In the genomic region with DNA sequence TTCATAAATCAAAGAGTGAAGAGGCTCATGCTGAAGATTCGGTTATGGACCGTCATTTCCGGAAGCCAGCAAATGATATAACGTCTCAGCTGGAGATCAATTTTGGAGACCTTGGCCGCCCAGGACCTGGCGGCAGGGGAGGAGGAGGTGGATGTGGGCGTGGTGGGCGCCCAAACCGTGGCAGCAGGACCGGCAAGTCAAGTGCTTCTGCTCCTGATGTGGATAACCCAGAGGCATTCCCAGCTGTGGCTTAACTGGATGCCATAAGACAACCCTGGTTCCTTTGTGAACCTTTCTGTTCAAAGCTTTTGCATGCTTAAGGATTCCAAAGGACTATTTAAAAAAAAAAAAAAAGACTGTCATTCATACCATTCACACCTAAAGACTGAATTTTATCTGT, we compare ENCODE assay signal across 30 cellular contexts.
"Had no signal": no experiment of that assay in that cellular context is flagged by ENCODE, and none has a peak within 500 bp of the region (broad histone marks: within the 10 kb centered on the region; RNA-seq: fewer than 3 reads in every experiment).

No MANE protein-coding gene starts in this region.

- H3K4me1 ChIP-seq: adrenal gland, ascending aorta, body of pancreas, breast epithelium had no signal

- ATAC-seq: activated naive CD4-positive, alpha-beta T cell treated with anti-CD3 and anti-CD28 coated beads, Interleukin-2, amount 50 U/mL, for 72 hours; activated naive CD8-positive, alpha-beta T cell treated with anti-CD3 and anti-CD28 coated beads, Interleukin-2, amount 50 U/mL, for 24 hours; activated T-cell treated with anti-CD3 and anti-CD28 coated beads, Interleukin-2, amount 50 U/mL, for 4 hours; activated T-cell treated with anti-CD3 and anti-CD28 coated beads, Interleukin-2, amount 50 U/mL, for 72 hours; activated T-helper 17 cell treated with anti-CD3 and anti-CD28 coated beads, Interleukin-2, amount 50 U/mL, for 72 hours; body of pancreas had no signal

- H3K36me3 ChIP-seq: adrenal gland, ascending aorta, brain microvascular endothelial cell, breast epithelium, cardiac muscle cell had no signal

- H3K27ac ChIP-seq: adrenal gland, ascending aorta, body of pancreas, brain microvascular endothelial cell, breast epithelium, cardiac muscle cell had no signal

- H3K27me3 ChIP-seq: ascending aorta, body of pancreas, brain microvascular endothelial cell, cardiac muscle cell had no signal

- DNase-seq: activated effector memory CD4-positive, alpha-beta T cell treated with anti-CD3 and anti-CD28 coated beads, Interleukin-2, amount 50 U/mL, for 16 hours; activated effector memory CD4-positive, alpha-beta T cell treated with Interleukin-2 at 50 U/mL for 16 hours; activated gamma-delta T cell; activated gamma-delta T cell treated with Interleukin-2 at 50 U/mL for 16 hours; activated naive CD4-positive, alpha-beta T cell; activated naive CD4-positive, alpha-beta T cell treated with anti-CD3 and anti-CD28 coated beads for 36 hours; activated naive CD4-positive, alpha-beta T cell treated with anti-CD3 and anti-CD28 coated beads, Interleukin-2, amount 10 ng/mL, durations not matched to agents 7 days and 5 days; activated naive CD4-positive, alpha-beta T cell treated with anti-CD3 and anti-CD28 coated beads, Interleukin-2, amount 50 U/mL, for 16 hours; activated naive CD4-positive, alpha-beta T cell treated with Interleukin-2 at 50 U/mL for 16 hours; activated naive CD8-positive, alpha-beta T cell treated with anti-CD3 and anti-CD28 coated beads for 36 hours; activated naive CD8-positive, alpha-beta T cell treated with anti-CD3 and anti-CD28 coated beads, Interleukin-2, amount 10 ng/mL, durations not matched to agents 7 days and 5 days; activated naive CD8-positive, alpha-beta T cell treated with anti-CD3 and anti-CD28 coated beads, Interleukin-2, amount 50 U/mL, for 24 hours; activated T-cell treated with anti-CD3 and anti-CD28 coated beads, Interleukin-2, amount 50 U/mL, for 24 hours; activated T-cell treated with anti-CD3 and anti-CD28 coated beads, Interleukin-2, amount 50 U/mL, for 4 hours; activated T-cell treated with anti-CD3 and anti-CD28 coated beads, Interleukin-2, amount 50 U/mL, for 48 hours; activated T-cell treated with anti-CD3 and anti-CD28 coated beads, Interleukin-2, amount 50 U/mL, for 72 hours; adrenal gland; amniotic stem cell; amygdala; anterior cingulate cortex; aorta; body of pancreas; brain microvascular endothelial cell; central memory CD4-positive, alpha-beta T cell; cerebellar nuclear complex had no signal

- H3K4me3 ChIP-seq: adrenal gland, ascending aorta, body of pancreas, breast epithelium, cardiac muscle cell had no signal

- H3K9me3 ChIP-seq: adrenal gland, ascending aorta, body of pancreas had no signal
